ENCODE assay signal across 1 cellular context in genomic region chr1:8945568-8945967, GRCh38.
TF ChIP-seq lines count a peak whose summit lies in the region.

CA6 (plus strand) TSS chr1:8945868; CDS start chr1:8945887, 19 bp downstream.

TF ChIP-seq in H1, 55 proteins besides CTCF, POLR2A, EP300 and RAD21:
- no peak for TF ChIP-seq RFX5 (IDR thresholded peaks at IDR 0.05; ENCODE audit: borderline replicate concordance, low read depth, low read length)
- TF ChIP-seq ZNF274 (IDR thresholded peaks at IDR 0.05; ENCODE audit: borderline replicate concordance, extremely low read depth, low read length), result no peak
- no peak for TF ChIP-seq TEAD4 (IDR thresholded peaks at IDR 0.05; ENCODE audit: low read depth, low read length)
- TF ChIP-seq TBP (IDR thresholded peaks at IDR 0.05; ENCODE audit: low read depth, low read length), result no peak
- no peak for TF ChIP-seq PHF8 (conservative IDR thresholded peaks at IDR 0.05; ENCODE audit: low read depth, low read length)
- TF ChIP-seq BRCA1 (IDR thresholded peaks at IDR 0.05; ENCODE audit: low read depth, low read length), result no peak
